8 cellular contexts compared by ENCODE assay signal in the genomic region with DNA sequence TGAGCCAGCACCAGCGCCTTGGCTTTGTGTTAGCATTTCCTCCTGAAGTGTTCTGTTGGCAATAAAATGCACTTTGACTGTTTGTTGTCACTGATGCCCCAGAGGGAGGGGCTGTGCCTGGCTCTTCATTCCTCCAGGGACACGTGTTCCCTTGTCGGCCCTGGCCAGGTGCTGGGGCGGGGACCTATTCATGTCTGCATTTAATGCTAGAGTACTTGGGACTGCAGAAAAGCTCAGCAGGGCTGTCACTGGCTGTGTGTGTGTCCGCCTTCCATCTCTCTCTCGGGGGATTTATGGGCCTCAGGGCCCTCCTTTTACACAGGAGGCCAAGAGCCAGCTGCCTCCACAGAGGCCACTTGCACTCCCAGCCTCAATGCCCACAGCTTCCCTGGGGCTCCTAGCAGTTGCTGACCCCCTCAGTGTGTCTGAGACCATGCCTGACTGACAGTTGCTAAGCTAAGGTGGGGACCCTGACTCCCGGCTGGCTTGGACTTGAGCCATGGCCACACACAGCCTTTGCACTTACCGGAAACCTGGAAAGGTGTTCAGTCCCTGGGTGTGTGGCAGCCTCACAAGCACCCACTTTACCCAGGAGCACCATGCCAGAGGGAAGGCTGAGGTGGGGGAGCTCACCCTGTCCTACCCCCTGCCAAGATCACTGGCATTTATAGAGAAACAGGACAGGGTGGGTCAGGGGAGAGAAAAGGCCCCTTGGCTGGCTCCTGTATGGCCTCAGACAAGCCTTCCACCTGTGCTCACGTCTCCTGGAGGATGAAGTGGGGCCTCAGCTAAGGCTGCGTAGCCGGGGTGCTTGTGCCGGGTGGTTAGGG. TPM values are rescaled to one million over a fixed set of nuclear protein-coding genes. Genes with fewer than 3 reads are reported as not detected.
DNase-seq lines count a peak whose midpoint lies in the region; ATAC-seq, FAIRE-seq and TF ChIP-seq lines count a peak whose summit lies in the region.

No MANE protein-coding gene starts in this region.

- no peak overlapping the region for H3K14ac ChIP-seq in H1 (ENCODE audit: insufficient read length)

- no peak overlapping the region for H4K91ac ChIP-seq in H1 (replicated peaks; ENCODE audit: insufficient read length, low read length)

- no peak overlapping the region for H3K4ac ChIP-seq in H1 (replicated peaks; ENCODE audit: insufficient read length, low read depth, low read length)

- H2AFZ ChIP-seq in H1 (ENCODE audit: low read length): no peak overlapping the region

- H2BK20ac ChIP-seq in H1 (ENCODE audit: low read length): no peak overlapping the region

- CTCF ChIA-PET in H1 (lab: Charles Lee; ENCODE audit: partially characterized antibody): interaction anchor here (1.3 to 20.1 kb wide), 8 partner anchors 8 to 126 kb away, joined by 3 to 473 read pairs (median 12); no protein-coding TSS in a partner anchor

- H3K79me1 ChIP-seq in H1 (ENCODE audit: low read depth, low read length): no peaks in the 10 kb centered on the region

- POLR2A ChIA-PET in H1 (lab: Charles Lee; ENCODE audit: partially characterized antibody): interaction anchor here (1.1 to 2.5 kb wide), 4 partner anchors 9 to 102 kb away, joined by 3 to 8 read pairs (median 4); no protein-coding TSS in a partner anchor

- FAIRE-seq in H1 (lab: Jason Lieb, UNC): no peak

- H2BK12ac ChIP-seq in H1 (ENCODE audit: low read depth, low read length): no peak overlapping the region

- no peak overlapping the region for H3K56ac ChIP-seq in H1 (replicated peaks; ENCODE audit: insufficient read length, low read depth, low read length)

- H3K9ac ChIP-seq in H1 (replicated peaks in 1 of 4; ENCODE audit: extremely low read depth in 1 of 4, low read depth in 3 of 4, low read length in 3 of 4): no peak overlapping the region

- no peak overlapping the region for H2AK5ac ChIP-seq in H1 (ENCODE audit: low read depth, low read length)

- no peak for TF ChIP-seq EP300 in H1 (IDR thresholded peaks at IDR 0.05; ENCODE audit: borderline replicate concordance in 1 of 2, low read depth in 2 of 2, low read length in 2 of 2)

- H3K36me3 Mint-ChIP-seq in nephron (ENCODE audit: low read depth): peaks cover 9% of the 10 kb centered on the region

- H3K18ac ChIP-seq in H1 (ENCODE audit: extremely low read depth, low read length): no peak overlapping the region

- no peak overlapping the region for H3K4me2 ChIP-seq in H1 (ENCODE audit: insufficient read depth in 1 of 2, low read depth in 2 of 2, low read length in 2 of 2)

- H3K27ac Mint-ChIP-seq in nephron: peak overlapping the region; percentile 38 to 81 (median 75)

- no peak overlapping the region for H2BK120ac ChIP-seq in H1 (replicated peaks; ENCODE audit: low read depth, low read length)

- DNase-seq in D341Med (ENCODE audit: low spot score) (peak; percentile 46), NCI-H2171 treated with DMSO at 0.1 percent for 48 hours (lab: John Stamatoyannopoulos, UW) (peak; percentile 86), H1 (ENCODE audit: low read depth in 1 of 2, low spot score in 2 of 2) (no peak), OCI-M2 (lab: John Stamatoyannopoulos, UW; ENCODE audit: unreplicated experiment) (no peak), activated T-cell treated with anti-CD3 and anti-CD28 coated beads for 4 hours (no peak)

- H2BK15ac ChIP-seq in H1 (ENCODE audit: low read length): no peak overlapping the region

- no peak for ATAC-seq in HG02759 (IDR thresholded peaks at IDR 0.05; ENCODE audit: unreplicated experiment)
- ATAC-seq in GM21447 (IDR thresholded peaks at IDR 0.05; ENCODE audit: unreplicated experiment): no peak

- TF ChIP-seq POLR2A in H1 (IDR thresholded peaks at IDR 0.05; ENCODE audit: control extremely low read depth in 1 of 2, low read depth in 2 of 2, low read length in 2 of 2): no peak

- no peak overlapping the region for H3K4me3 ChIP-seq in H1 (ENCODE audit: extremely low read depth in 1 of 4, insufficient read depth in 2 of 4, low read depth in 3 of 4, low read length in 4 of 4)

- peaks cover 0 to 3% (median 0%) of the 10 kb centered on the region in 4 experiments; a peak in 2 of 8 replicates for H3K36me3 ChIP-seq in H1 (ENCODE audit: control insufficient read depth in 2 of 4, insufficient read depth in 4 of 4, low read length in 3 of 4)

- no peak overlapping the region for H4K5ac ChIP-seq in H1 (ENCODE audit: insufficient read length, low read depth, low read length)

- H3K27me3 Mint-ChIP-seq in nephron (ENCODE audit: low read depth): no peaks in the 10 kb centered on the region

- 0 out of 2 replicates have a peak overlapping the region, but pooled peaks have one; percentile 25 for H4K8ac ChIP-seq in H1 (ENCODE audit: extremely low read depth, insufficient read depth, low read length)

- TF ChIP-seq RAD21 in H1 (IDR thresholded peaks at IDR 0.05 in 1 of 2, conservative IDR thresholded peaks at IDR 0.05 in 1 of 2; ENCODE audit: low read depth in 2 of 2, low read length in 2 of 2): no peak

- H2BK5ac ChIP-seq in H1 (ENCODE audit: low read depth, low read length): no peak overlapping the region

- 0 out of 7 replicates have a peak, but pooled peaks cover 0 to 2% (median 0%) of the 10 kb centered on the region in 4 experiments for H3K4me1 ChIP-seq in H1 (replicated peaks in 1 of 4; ENCODE audit: control insufficient read depth in 3 of 4, insufficient read depth in 4 of 4, low read length in 3 of 4)

- H3K79me2 ChIP-seq in H1 (ENCODE audit: control insufficient read depth in 1 of 2, insufficient read depth in 2 of 2, low read length in 2 of 2): no peaks in the 10 kb centered on the region

- TF ChIP-seq CTCF in H1 (IDR thresholded peaks at IDR 0.05; ENCODE audit: control extremely low read depth in 1 of 3, insufficient read depth in 1 of 3, low read depth in 1 of 3, low read length in 3 of 3) (no peak), nephron (IDR thresholded peaks at IDR 0.05; ENCODE audit: unreplicated experiment in 3 of 3) (no peak)

- no peak overlapping the region for H3K23ac ChIP-seq in H1 (ENCODE audit: insufficient read length)

- H3K27me3 ChIP-seq in H1 (replicated peaks in 1 of 4; ENCODE audit: control insufficient read depth in 3 of 4, extremely low read depth in 1 of 4, insufficient read depth in 3 of 4, low read length in 3 of 4): peaks cover 0 to 9% (median 4%) of the 10 kb centered on the region in 4 experiments; a peak in 5 of 7 replicates

- H3K9me3 ChIP-seq in H1 (ENCODE audit: insufficient read depth in 2 of 2, low read depth in 1 of 2, low read length in 1 of 2): no peaks in the 10 kb centered on the region

- no peaks in the 10 kb centered on the region for H3K9me3 Mint-ChIP-seq in nephron

- H4K20me1 ChIP-seq in H1 (replicated peaks in 1 of 2; ENCODE audit: control insufficient read depth in 1 of 2, insufficient read depth in 2 of 2, low read length in 2 of 2): peaks cover 18 to 29% of the 10 kb centered on the region in 2 experiments

- H3K27ac ChIP-seq in H1 (ENCODE audit: low read depth, low read length): no peak overlapping the region

- peaks cover 22% of the 10 kb centered on the region for H3K4me1 Mint-ChIP-seq in nephron

- 77% methylated on average over 12 of the region's 12 CpGs; no CpG with 5 or more reads in 1 of the 2 experiments for WGBS in H1 (ENCODE audit: extremely low coverage in 1 of 2, insufficient coverage in 1 of 2, insufficient read length in 1 of 2, insufficient replicate concordance in 2 of 2, low coverage in 1 of 2, low lambda C conversion rate in 2 of 2, missing lambda C conversion rate in 1 of 2), 2 experiments

- H3K4me3 Mint-ChIP-seq in nephron: no peak overlapping the region

- no peaks in the 10 kb centered on the region for H3K23me2 ChIP-seq in H1 (ENCODE audit: low read depth, low read length)

TF ChIP-seq in H1, 55 proteins besides CTCF, POLR2A, EP300 and RAD21:
- TF ChIP-seq TAF7 (optimal IDR thresholded peaks at IDR 0.05; ENCODE audit: borderline replicate concordance, low read depth, low read length) (no peak), SP1 (IDR thresholded peaks at IDR 0.05; ENCODE audit: low read depth, low read length) (no peak), SP4 (IDR thresholded peaks at IDR 0.05; ENCODE audit: low read length) (no peak), SIRT6 (IDR thresholded peaks at IDR 0.05; ENCODE audit: low read length) (no peak), CREB1 (IDR thresholded peaks at IDR 0.05) (no peak), POU5F1 (IDR thresholded peaks at IDR 0.05; ENCODE audit: low read depth, low read length) (no peak), SIX5 (IDR thresholded peaks at IDR 0.05; ENCODE audit: low read depth, low read length) (no peak), RNF2 (IDR thresholded peaks at IDR 0.05; ENCODE audit: borderline replicate concordance, low read depth, low read length, missing control alignments, poor library complexity, severe bottlenecking) (no peak), PHF8 (conservative IDR thresholded peaks at IDR 0.05; ENCODE audit: low read depth, low read length) (no peak), GTF2F1 (IDR thresholded peaks at IDR 0.05; ENCODE audit: borderline replicate concordance, low read depth, low read length) (no peak)

RNA-seq across cellular contexts. Expression of a gene that starts 27.8 kb away (rescaled TPM):
- total RNA-seq in H1 (2021; fragmentation: NEBNext Ultra II Directional; extraction: Animal tissue kit (Norgen Biotek cat#: 25700)): 14.5 and 14.7 TPM in 2 replicates
- 11.2 and 16.1 TPM in 2 replicates for polyA plus RNA-seq in H1 (2011; rRNA removed)
- polyA plus RNA-seq in H1 (2011; cell fraction: cytosol; rRNA removed): 15.5 TPM
- 101 TPM for polyA plus RNA-seq in H1 (2011; cell fraction: nucleus; rRNA removed)
- polyA plus RNA-seq in H1 (2012, experiment 1 of 2): 12.0 to 17.7 TPM (median 16.9 TPM) in 4 replicates
- polyA plus RNA-seq in H1 (2012, experiment 2 of 2): 15.1 TPM
- 8.5 TPM for polyA plus RNA-seq in H1 (2013, experiment 1 of 2)
- polyA plus RNA-seq in H1 (2013, experiment 2 of 2): 6.9 TPM
- 14.0 and 15.2 TPM in 2 replicates for polyA minus RNA-seq in H1 (2011; rRNA and poly(A)+ RNA removed)
- 10.6 TPM for polyA minus RNA-seq in H1 (2011; cell fraction: cytosol; rRNA and poly(A)+ RNA removed)
- polyA minus RNA-seq in H1 (2011; cell fraction: nucleus; rRNA and poly(A)+ RNA removed): 24.7 TPM

RNA-seq across cellular contexts. Expression of a gene that starts 32.8 kb away (rescaled TPM):
- total RNA-seq in H1 (2021; fragmentation: NEBNext Ultra II Directional; extraction: Animal tissue kit (Norgen Biotek cat#: 25700)): 11.9 and 13.1 TPM in 2 replicates
- 15.7 and 17.2 TPM in 2 replicates for polyA plus RNA-seq in H1 (2011; rRNA removed)
- polyA plus RNA-seq in H1 (2011; cell fraction: cytosol; rRNA removed): 10.8 TPM
- polyA plus RNA-seq in H1 (2011; cell fraction: nucleus; rRNA removed): 12.1 TPM
- polyA plus RNA-seq in H1 (2012, experiment 1 of 2): 6.6 to 13.4 TPM (median 11.1 TPM) in 4 replicates
- 12.1 TPM for polyA plus RNA-seq in H1 (2012, experiment 2 of 2)
- polyA plus RNA-seq in H1 (2013, experiment 1 of 2): 7.0 TPM
- polyA plus RNA-seq in H1 (2013, experiment 2 of 2): 7.9 TPM
- 4.0 and 5.7 TPM in 2 replicates for polyA minus RNA-seq in H1 (2011; rRNA and poly(A)+ RNA removed)
- polyA minus RNA-seq in H1 (2011; cell fraction: cytosol; rRNA and poly(A)+ RNA removed): 8.7 TPM
- 7.7 TPM for polyA minus RNA-seq in H1 (2011; cell fraction: nucleus; rRNA and poly(A)+ RNA removed)

Comparison
In these comparisons a context has a peak if more than half of its experiments do, and no peak if none do; other contexts are left out.
1. DNase-seq: peak in D341Med (single experiment) and NCI-H2171 treated with DMSO at 0.1 percent for 48 hours (single experiment); none in H1 (0 of 2), OCI-M2 (single experiment) and activated T-cell treated with anti-CD3 and anti-CD28 coated beads for 4 hours (single experiment).